8 cellular contexts compared by ENCODE assay signal in genomic region chr7:30595461-30596042, GRCh38. TPM values are rescaled to one million over a fixed set of nuclear protein-coding genes. Genes with fewer than 3 reads are reported as not detected.
DNase-seq lines count a peak whose midpoint lies in the region; ATAC-seq and TF ChIP-seq lines count a peak whose summit lies in the region.

No MANE protein-coding gene starts in this region.

- no peak for DNase-seq in activated T-cell treated with anti-CD3 and anti-CD28 coated beads, Interleukin-2, amount 50 U/mL, for 72 hours
- DNase-seq in activated T-cell treated with anti-CD3 and anti-CD28 coated beads, Interleukin-2, amount 50 U/mL, for 1 hour = no peak
- peak in 1 of 2 experiments; percentile 36 for DNase-seq in SJCRH30
- no peak for DNase-seq in epithelial cell of proximal tubule (ENCODE audit: low read depth)
- no peak for DNase-seq in omental fat pad (ENCODE audit: low spot score)
- no peak for DNase-seq in GM19238 (ENCODE audit: insufficient read length, low spot score)

- H3K27me3 Mint-ChIP-seq in activated T-cell treated with anti-CD3 and anti-CD28 coated beads, Interleukin-2, amount 50 U/mL, for 72 hours (ENCODE audit: low read depth) = no peaks in the 10 kb centered on the region

- no peaks in the 10 kb centered on the region for H3K27me3 ChIP-seq in SJCRH30

- H3K9me3 Mint-ChIP-seq in activated T-cell treated with anti-CD3 and anti-CD28 coated beads, Interleukin-2, amount 50 U/mL, for 72 hours = no peaks in the 10 kb centered on the region

- H3K9me3 ChIP-seq in SJCRH30 (replicated peaks) = no peaks in the 10 kb centered on the region

- TF ChIP-seq CTCF in epithelial cell of proximal tubule (conservative IDR thresholded peaks at IDR 0.05; ENCODE audit: low read depth, low read length) (no peak), omental fat pad (IDR thresholded peaks at IDR 0.05) (no peak)

- no peak for ATAC-seq in activated T-cell treated with anti-CD3 and anti-CD28 coated beads, Interleukin-2, amount 50 U/mL, for 72 hours (replicated peaks in 1 of 2)
- peak; percentile 4 for ATAC-seq in omental fat pad (ENCODE audit: low FRiP score)
- ATAC-seq in GM19035 (IDR thresholded peaks at IDR 0.05; ENCODE audit: unreplicated experiment) = no peak
- no peak for ATAC-seq in GM21528 (IDR thresholded peaks at IDR 0.05; ENCODE audit: low FRiP score, unreplicated experiment)

- H3K4me3 Mint-ChIP-seq in activated T-cell treated with anti-CD3 and anti-CD28 coated beads, Interleukin-2, amount 50 U/mL, for 72 hours = peak overlapping the region; percentile 95 to 97

- H3K4me3 ChIP-seq in SJCRH30 = peak overlapping the region; percentile 87
- H3K4me3 ChIP-seq in epithelial cell of proximal tubule (ENCODE audit: low read depth, low read length) = peak overlapping the region; percentile 73

- peak overlapping the region; percentile 74 for H3K27ac ChIP-seq in SJCRH30

- H3K27ac Mint-ChIP-seq in activated T-cell treated with anti-CD3 and anti-CD28 coated beads, Interleukin-2, amount 50 U/mL, for 72 hours = peak overlapping the region; percentile 99

- H3K4me1 Mint-ChIP-seq in activated T-cell treated with anti-CD3 and anti-CD28 coated beads, Interleukin-2, amount 50 U/mL, for 72 hours (ENCODE audit: low read depth) = peaks cover 65% of the 10 kb centered on the region

- H3K36me3 Mint-ChIP-seq in activated T-cell treated with anti-CD3 and anti-CD28 coated beads, Interleukin-2, amount 50 U/mL, for 72 hours (ENCODE audit: insufficient read depth in 2 of 2) = peaks cover 23 to 45% of the 10 kb centered on the region in 2 donors

- H3K4me1 ChIP-seq in SJCRH30 = peaks cover 4% of the 10 kb centered on the region; the same call in 1 of the 2 replicates

- H3K36me3 ChIP-seq in SJCRH30 = peaks cover 20% of the 10 kb centered on the region

RNA-seq across cellular contexts. Expression of gene GARS1, which starts 0.9 kb away (rescaled TPM):
- 100 to 1,000 TPM; 526 to 609 TPM for total RNA-seq in activated T-cell treated with anti-CD3 and anti-CD28 coated beads, Interleukin-2, amount 50 U/mL, for 72 hours
- total RNA-seq in SJCRH30 (2014; rRNA removed; shearing (Covaris generic)) = 126 and 139 TPM in 2 replicates
- total RNA-seq in epithelial cell of proximal tubule (154 and 240 TPM in 2 replicates), omental fat pad (100 to 1,000 TPM in 2 of 4 donors, 10 to 100 TPM in 2; 66.8 to 136 (median 105) TPM)
